8 cellular contexts compared by ENCODE assay signal in the genomic region with DNA sequence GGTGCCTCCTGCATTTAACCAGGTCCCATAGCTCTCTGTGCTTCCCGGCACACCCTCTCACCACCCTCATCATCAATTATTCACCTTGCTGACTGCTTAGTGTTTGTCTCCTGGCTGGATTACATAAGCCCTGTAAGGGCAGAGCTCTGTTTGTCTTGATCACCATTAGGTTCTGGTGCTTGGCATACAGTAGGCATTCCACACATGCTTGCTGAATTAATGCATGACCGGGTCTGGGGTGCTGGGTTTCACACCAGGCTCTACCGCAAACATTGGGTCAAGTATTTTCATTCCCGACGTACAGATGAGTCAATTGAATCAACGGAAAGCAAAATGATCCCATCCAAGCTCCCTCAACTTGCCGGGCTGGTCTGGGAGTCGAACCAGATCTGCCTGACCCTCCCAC. TPM values are rescaled to one million over a fixed set of nuclear protein-coding genes. Genes with fewer than 3 reads are reported as not detected.
DNase-seq lines count a peak whose midpoint lies in the region; ATAC-seq, FAIRE-seq and TF ChIP-seq lines count a peak whose summit lies in the region.

No MANE protein-coding gene starts in this region.

- TF ChIP-seq POLR2A in A549 (IDR thresholded peaks at IDR 0.05; ENCODE audit: low read length): no peak
- TF ChIP-seq POLR2A in H54 (IDR thresholded peaks at IDR 0.05; ENCODE audit: low read depth, low read length): no peak

- CTCF ChIA-PET in A549 (lab: Yijun Ruan, JAX) (interaction anchor here (1.4 to 1.6 kb wide), 3 partner anchors 28 to 63 kb away, joined by 5 to 9 read pairs (median 5); no protein-coding TSS in a partner anchor), activated B cell treated with CpG ODN at 0.5 μM for 24 hours (lab: Charles Lee) (interaction anchor here (0.9 to 4.5 kb wide), 4 partner anchors 29 to 284 kb away, joined by 3 to 32 read pairs (median 18); a partner anchor contains a TSS)

- peak overlapping the region; percentile 92 to 100 for H3K27ac ChIP-seq in A549
- H3K27ac ChIP-seq in hepatocyte: no peak overlapping the region

- H4K20me1 ChIP-seq in hepatocyte (ENCODE audit: insufficient read depth, poor library complexity, severe bottlenecking): no peaks in the 10 kb centered on the region

- no peaks in the 10 kb centered on the region for H3K9me3 Mint-ChIP-seq in activated B cell treated with CpG ODN at 0.5 μM for 24 hours

- peak; percentile 82 to 93 for ATAC-seq in A549
- ATAC-seq in activated B cell treated with CpG ODN at 0.5 μM for 24 hours (ENCODE audit: low read depth): no peak

- peak in 1 of 2 experiments; percentile 8; a peak in 2 of 5 replicates for TF ChIP-seq RAD21 in A549 (conservative IDR thresholded peaks at IDR 0.05 in 1 of 2, IDR thresholded peaks at IDR 0.05 in 1 of 2)

- TF ChIP-seq EP300 in A549 (IDR thresholded peaks at IDR 0.05): peak; percentile 30 to 59; a peak in 2 of 5 replicates

- POLR2A ChIA-PET in A549 (lab: Yijun Ruan, JAX) (interaction anchor here (0.6 to 3.3 kb wide), 10 partner anchors 10 to 1508 kb away, joined by 3 to 19 read pairs (median 5); a partner anchor contains a TSS), activated B cell treated with CpG ODN at 0.5 μM for 24 hours (lab: Charles Lee) (interaction anchor here (0.5 to 10.6 kb wide), 16 partner anchors 10 to 251 kb away, joined by 3 to 333 read pairs (median 7); a partner anchor contains a TSS)

- peak overlapping the region; percentile 83 for H3K4me3 Mint-ChIP-seq in activated B cell treated with CpG ODN at 0.5 μM for 24 hours

- no peaks in the 10 kb centered on the region for H3K27me3 ChIP-seq in hepatocyte

- H3K9me3 ChIP-seq in A549 (no peaks in the 10 kb centered on the region), hepatocyte (ENCODE audit: low read depth) (no peaks in the 10 kb centered on the region)

- peaks cover 18% of the 10 kb centered on the region for H3K36me3 Mint-ChIP-seq in activated B cell treated with CpG ODN at 0.5 μM for 24 hours (ENCODE audit: low read depth)

- TF ChIP-seq CTCF in A549 (IDR thresholded peaks at IDR 0.05) (no peak), activated B cell treated with CpG ODN at 0.5 μM for 24 hours (IDR thresholded peaks at IDR 0.05) (no peak), hepatocyte (IDR thresholded peaks at IDR 0.05; ENCODE audit: poor library complexity) (no peak)

- peak overlapping the region; percentile 83 for H2AFZ ChIP-seq in hepatocyte

- no peaks in the 10 kb centered on the region for H3K27me3 Mint-ChIP-seq in activated B cell treated with CpG ODN at 0.5 μM for 24 hours

- peak overlapping the region; percentile 92 for H3K4me2 ChIP-seq in A549
- peak overlapping the region; percentile 70 for H3K4me2 ChIP-seq in hepatocyte

- WGBS in A549 (ENCODE audit: missing lambda C conversion rate): 0% methylated on average over 8 of the region's 8 CpGs
- 64% methylated on average over 8 of the region's 8 CpGs for WGBS in hepatocyte (ENCODE audit: low lambda C conversion rate, missing lambda C conversion rate)

- DNase-seq in A549 (ENCODE audit: low read depth in 1 of 2, low spot score in 1 of 2): peak; percentile 58 to 96
- DNase-seq in H54 (ENCODE audit: insufficient read length, low spot score): peak; percentile 57
- no peak for DNase-seq in activated B cell treated with CpG ODN at 0.5 μM for 24 hours
- no peak for DNase-seq in hepatocyte (ENCODE audit: low spot score)
- DNase-seq in NOMO-1 (lab: John Stamatoyannopoulos, UW; ENCODE audit: unreplicated experiment in 2 of 2): no peak
- DNase-seq in T-helper 9 cell: no peak
- no peak for DNase-seq in NCI-H1417 treated with DMSO at 0.1 percent for 48 hours (lab: John Stamatoyannopoulos, UW)
- no peak for DNase-seq in mesenteric fat pad (ENCODE audit: low spot score)

- no peaks in the 10 kb centered on the region for H3K36me3 ChIP-seq in hepatocyte (replicated peaks; ENCODE audit: insufficient read depth, low read depth)

- FAIRE-seq in A549 (lab: Jason Lieb, UNC): peak; percentile 74
- peak; percentile 91 for FAIRE-seq in H54 (lab: Jason Lieb, UNC)

- H3K9me2 ChIP-seq in hepatocyte (replicated peaks; ENCODE audit: insufficient read depth): no peaks in the 10 kb centered on the region

- H3K4me3 ChIP-seq in A549: peak overlapping the region; percentile 44
- H3K4me3 ChIP-seq in hepatocyte: no peak overlapping the region

- peak overlapping the region; percentile 94 for H3K27ac Mint-ChIP-seq in activated B cell treated with CpG ODN at 0.5 μM for 24 hours

- peaks cover 24% of the 10 kb centered on the region for H3K4me1 ChIP-seq in A549
- H3K4me1 ChIP-seq in hepatocyte (ENCODE audit: insufficient read depth): no peaks in the 10 kb centered on the region

- intact Hi-C loops in activated B cell treated with CpG ODN at 0.5 μM for 24 hours (cut with micrococcal nuclease): loop anchor here (1.0 to 5.0 kb wide), 4 partner anchors 29 to 429 kb away; a partner anchor contains a TSS

- H3K4me1 Mint-ChIP-seq in activated B cell treated with CpG ODN at 0.5 μM for 24 hours: peaks cover 81% of the 10 kb centered on the region

- no peaks in the 10 kb centered on the region for H3K79me2 ChIP-seq in hepatocyte

TF ChIP-seq in A549, 52 proteins besides CTCF, POLR2A, EP300 and RAD21:
- TF ChIP-seq JUNB (IDR thresholded peaks at IDR 0.05) (peak; percentile 40; the same call in 1 of the 2 replicates), GATA3 (IDR thresholded peaks at IDR 0.05; ENCODE audit: borderline replicate concordance) (peak; percentile 77; the same call in 1 of the 2 replicates), EHF (CRISPR knock-in tag; IDR thresholded peaks at IDR 0.05) (no peak), HOXB5 (CRISPR knock-in tag; IDR thresholded peaks at IDR 0.05) (peak; percentile 77; the same call in 1 of the 2 replicates), CEBPB (IDR thresholded peaks at IDR 0.05) (peak in 1 of 2 experiments; percentile 90; a peak in 2 of 4 replicates), CHD2 (IDR thresholded peaks at IDR 0.05; ENCODE audit: low read length, partially characterized antibody) (no peak), JUN (IDR thresholded peaks at IDR 0.05) (peak in 1 of 2 experiments; percentile 19; a peak in 2 of 5 replicates), FOXS1 (CRISPR knock-in tag; IDR thresholded peaks at IDR 0.05) (no peak), HOXA7 (CRISPR knock-in tag; IDR thresholded peaks at IDR 0.05) (no peak), FOSL2 (IDR thresholded peaks at IDR 0.05) (0 out of 2 replicates have a peak, but pooled peaks have one; percentile 24), FOSL2 (CRISPR knock-in tag; IDR thresholded peaks at IDR 0.05) (peak; percentile 83)
- TF ChIP-seq, protein P1, sequence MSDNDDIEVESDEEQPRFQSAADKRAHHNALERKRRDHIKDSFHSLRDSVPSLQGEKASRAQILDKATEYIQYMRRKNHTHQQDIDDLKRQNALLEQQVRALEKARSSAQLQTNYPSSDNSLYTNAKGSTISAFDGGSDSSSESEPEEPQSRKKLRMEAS (IDR thresholded peaks at IDR 0.05): peak; percentile 68; the same call in 1 of the 2 replicates
- TF ChIP-seq, protein P2, sequence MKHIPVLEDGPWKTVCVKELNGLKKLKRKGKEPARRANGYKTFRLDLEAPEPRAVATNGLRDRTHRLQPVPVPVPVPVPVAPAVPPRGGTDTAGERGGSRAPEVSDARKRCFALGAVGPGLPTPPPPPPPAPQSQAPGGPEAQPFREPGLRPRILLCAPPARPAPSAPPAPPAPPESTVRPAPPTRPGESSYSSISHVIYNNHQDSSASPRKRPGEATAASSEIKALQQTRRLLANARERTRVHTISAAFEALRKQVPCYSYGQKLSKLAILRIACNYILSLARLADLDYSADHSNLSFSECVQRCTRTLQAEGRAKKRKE (CRISPR knock-in tag; IDR thresholded peaks at IDR 0.05; ENCODE audit: low read depth): no peak
TF ChIP-seq in A549: peak in this region for 7.

RNA-seq across cellular contexts. Expression of a gene that starts 28.5 kb away (rescaled TPM):
- 5.6 and 6.7 TPM in 2 replicates for polyA plus RNA-seq in A549 (2011; rRNA removed)
- 4.7 and 5.4 TPM in 2 replicates for polyA plus RNA-seq in A549 (2012; cell fraction: cytosol; rRNA removed)
- 4.2 and 5.6 TPM in 2 replicates for polyA plus RNA-seq in A549 (2012; cell fraction: nucleus; rRNA removed)
- polyA plus RNA-seq in A549 (2017; fragmentation: RNase III; extraction: RNeasy Plus Mini Kit Qiagen cat#74134 plus additional on column Dnase treatment): 7.5 to 9.5 TPM (median 8.5 TPM) in 3 replicates
- 9.2 and 10.9 TPM in 2 replicates for polyA minus RNA-seq in A549 (2011; rRNA and poly(A)+ RNA removed)
- total RNA-seq in activated B cell treated with CpG ODN at 0.5 μM for 24 hours: 105 and 121 TPM in 2 replicates
- total RNA-seq in hepatocyte: 0.23 and 0.32 TPM in 2 replicates
- polyA plus RNA-seq in hepatocyte: not detected in 2 replicates
- 16.4 TPM for total RNA-seq in mesenteric fat pad

RNA-seq across cellular contexts. Expression of a gene that starts 33.8 kb away (rescaled TPM):
- polyA plus RNA-seq in A549 (2011; rRNA removed) (6.5 and 6.7 TPM in 2 replicates), A549 (2017; fragmentation: RNase III; extraction: RNeasy Plus Mini Kit Qiagen cat#74134 plus additional on column Dnase treatment) (9.3 to 11.4 TPM (median 10.0 TPM) in 3 replicates), hepatocyte (19.6 and 26.0 TPM in 2 replicates)
- 12.1 and 15.6 TPM in 2 replicates for polyA plus RNA-seq in A549 (2012; cell fraction: cytosol; rRNA removed)
- 31.6 and 41.7 TPM in 2 replicates for polyA plus RNA-seq in A549 (2012; cell fraction: nucleus; rRNA removed)
- polyA minus RNA-seq in A549 (2011; rRNA and poly(A)+ RNA removed): 7.8 and 8.7 TPM in 2 replicates
- total RNA-seq in activated B cell treated with CpG ODN at 0.5 μM for 24 hours (18.7 and 22.6 TPM in 2 replicates), hepatocyte (14.8 and 18.9 TPM in 2 replicates), mesenteric fat pad (0.55 TPM)

Comparison
In these comparisons a context has a peak if more than half of its experiments do, and no peak if none do; other contexts are left out.
1. DNase-seq: peak in A549 (2 of 2) and H54 (single experiment); none in activated B cell treated with CpG ODN at 0.5 μM for 24 hours (single experiment), hepatocyte (single experiment), NOMO-1 (0 of 2), T-helper 9 cell (single experiment), NCI-H1417 treated with DMSO at 0.1 percent for 48 hours (single experiment) and mesenteric fat pad (single experiment).
2. RNA of a gene that starts 28.5 kb away (total RNA-seq): 105 to 121 TPM in activated B cell treated with CpG ODN at 0.5 μM for 24 hours and 16.4 TPM in mesenteric fat pad (single experiment); 0.23 to 0.32 TPM in hepatocyte; every median in the first group is over 10 times any median in the second.
3. RNA of a gene that starts 33.8 kb away (total RNA-seq): 18.7 to 22.6 TPM in activated B cell treated with CpG ODN at 0.5 μM for 24 hours and 14.8 to 18.9 TPM in hepatocyte; 0.55 TPM in mesenteric fat pad (single experiment); every median in the first group is over 10 times any median in the second.